ENCODE assay signal across 32 cellular contexts in the genomic region with DNA sequence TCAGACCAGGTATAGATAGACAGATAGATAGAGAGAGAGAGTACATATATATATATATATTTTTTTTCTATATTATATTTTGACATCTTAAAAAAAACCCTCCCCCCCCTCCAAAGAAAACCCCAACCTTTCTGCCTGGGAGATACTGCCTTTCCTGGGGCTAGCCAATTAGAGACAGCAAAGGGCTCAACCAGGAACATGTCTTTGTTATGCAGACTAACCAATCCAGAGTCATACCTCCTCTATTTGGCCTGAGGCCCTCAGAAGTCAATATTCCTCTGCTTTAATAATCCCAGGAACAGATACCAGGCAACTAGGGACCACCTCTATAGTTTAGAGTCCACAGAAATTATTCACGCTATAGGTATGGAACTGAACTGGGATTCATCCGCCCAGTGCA.
"Had no signal": no experiment of that assay in that cellular context is flagged by ENCODE, and none has a peak within 500 bp of the region (broad histone marks: within the 10 kb centered on the region; RNA-seq: fewer than 3 reads in every experiment).

No MANE protein-coding gene starts in this region.

- H3K9me3 ChIP-seq: ascending aorta, breast epithelium, colonic mucosa had no signal

- H3K4me1 ChIP-seq: ascending aorta, breast epithelium, colonic mucosa had no signal

- H3K36me3 ChIP-seq: ascending aorta, breast epithelium, cardiac muscle cell, colonic mucosa, WERI-Rb-1 had no signal

- FAIRE-seq: frontal cortex had no signal

- DNase-seq: activated CD4-positive, alpha-beta memory T cell treated with anti-CD3 and anti-CD28 coated beads for 36 hours; activated CD4-positive, alpha-beta T cell treated with anti-CD3 and anti-CD28 coated beads for 36 hours; activated CD4-positive, alpha-beta T cell treated with anti-CD3 and anti-CD28 coated beads, Interleukin-2, amount 10 ng/mL, durations not matched to agents 24 days and 14 days; activated CD4-positive, CD25-positive, alpha-beta regulatory T cell; activated CD4-positive, CD25-positive, alpha-beta regulatory T cell treated with anti-CD3 and anti-CD28 coated beads, Interleukin-2, amount 50 U/mL, for 72 hours; activated CD8-positive, alpha-beta memory T cell treated with anti-CD3 and anti-CD28 coated beads, Interleukin-2, amount 10 ng/mL, durations not matched to agents 7 days and 5 days; activated CD8-positive, alpha-beta memory T cell treated with anti-CD3 and anti-CD28 coated beads, Interleukin-2, amount 50 U/mL, for 4 hours; activated CD8-positive, alpha-beta T cell treated with anti-CD3 and anti-CD28 coated beads, Interleukin-2, amount 10 ng/mL, durations not matched to agents 7 days and 5 days; activated gamma-delta T cell; activated naive CD4-positive, alpha-beta T cell; activated naive CD4-positive, alpha-beta T cell treated with anti-CD3 and anti-CD28 coated beads, Interleukin-2, amount 10 ng/mL, durations not matched to agents 7 days and 5 days; activated naive CD8-positive, alpha-beta T cell treated with anti-CD3 and anti-CD28 coated beads, Interleukin-2, amount 10 ng/mL, durations not matched to agents 7 days and 5 days; activated T-cell treated with anti-CD3 and anti-CD28 coated beads, Interleukin-2, amount 50 U/mL, for 1 hour; activated T-cell treated with anti-CD3 and anti-CD28 coated beads, Interleukin-2, amount 50 U/mL, for 72 hours; central memory CD4-positive, alpha-beta T cell; cerebellar nuclear complex; colonic mucosa; dorsolateral prefrontal cortex; effector memory CD4-positive, alpha-beta T cell; endodermal cell; foreskin fibroblast; head of caudate nucleus; T-helper 1 cell; T-helper 17 cell; T1000; WERI-Rb-1 had no signal

- H3K27ac ChIP-seq: ascending aorta, breast epithelium, cardiac muscle cell, colonic mucosa, dorsolateral prefrontal cortex, WERI-Rb-1 had no signal

- ATAC-seq: activated CD4-positive, alpha-beta T cell treated with anti-CD3 and anti-CD28 coated beads for 36 hours; activated CD8-positive, alpha-beta memory T cell treated with anti-CD3 and anti-CD28 coated beads, Interleukin-2, amount 10 ng/mL, durations not matched to agents 7 days and 5 days; activated CD8-positive, alpha-beta T cell treated with anti-CD3 and anti-CD28 coated beads, Interleukin-2, amount 10 ng/mL, durations not matched to agents 7 days and 5 days; activated naive CD4-positive, alpha-beta T cell treated with anti-CD3 and anti-CD28 coated beads, Interleukin-2, amount 50 U/mL, for 72 hours; activated T-cell treated with anti-CD3 and anti-CD28 coated beads, Interleukin-2, amount 50 U/mL, for 72 hours; esophagus mucosa; T-helper 17 cell had no signal

- H3K4me3 ChIP-seq: ascending aorta, breast epithelium, cardiac muscle cell, colonic mucosa, dorsolateral prefrontal cortex had no signal

- H3K27me3 ChIP-seq: ascending aorta, breast epithelium, cardiac muscle cell, colonic mucosa, dorsolateral prefrontal cortex had no signal
